Comparison of ENCODE assay signal across 8 cellular contexts in the genomic region with DNA sequence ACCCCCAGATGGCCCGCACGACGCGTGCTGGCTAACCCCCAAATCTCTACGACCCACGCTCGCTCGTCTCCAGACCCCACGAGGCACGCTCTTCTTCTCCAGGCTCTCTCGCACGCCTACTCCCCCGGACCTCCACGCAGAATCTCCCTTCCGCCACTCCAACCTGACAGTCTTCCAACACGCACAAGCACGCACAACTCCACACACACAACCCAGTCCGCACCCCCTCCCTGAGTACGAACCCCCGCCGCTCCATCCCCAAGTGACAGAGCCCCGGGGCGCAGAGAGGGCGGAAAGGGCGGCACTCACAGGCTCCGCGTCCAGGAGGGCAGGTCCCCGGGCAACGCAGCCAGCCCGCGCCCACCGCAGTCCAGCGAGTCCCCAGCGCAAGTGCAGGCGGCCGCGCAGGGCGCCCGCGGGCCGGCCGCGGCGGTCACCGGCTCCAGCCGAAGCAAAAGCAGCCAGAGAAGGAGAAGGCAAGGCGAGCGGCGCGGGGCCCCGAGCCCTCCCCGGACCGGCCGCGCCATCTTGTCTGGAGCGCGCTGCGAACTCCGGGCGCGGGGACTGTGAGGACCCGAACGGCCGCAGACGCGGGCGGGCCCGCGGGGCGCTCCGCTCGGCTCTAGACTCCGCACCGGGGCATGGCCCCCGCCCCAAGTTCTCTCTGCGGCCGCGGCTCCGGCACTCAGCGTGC. TPM values are rescaled to one million over a fixed set of nuclear protein-coding genes. Genes with fewer than 3 reads are reported as not detected.
DNase-seq lines count a peak whose midpoint lies in the region; ATAC-seq, FAIRE-seq and TF ChIP-seq lines count a peak whose summit lies in the region.

No MANE protein-coding gene starts in this region.

- no peak for FAIRE-seq in frontal cortex (lab: Jason Lieb, UNC)

- peaks cover 34% of the 10 kb centered on the region for H3K4me1 Mint-ChIP-seq in activated T-helper 17 cell treated with anti-CD3 and anti-CD28 coated beads, Interleukin-2, amount 50 U/mL, for 72 hours
- H3K4me1 Mint-ChIP-seq in osteocyte (ENCODE audit: unreplicated experiment), result peaks cover 66% of the 10 kb centered on the region

- H3K9me3 Mint-ChIP-seq in activated T-helper 17 cell treated with anti-CD3 and anti-CD28 coated beads, Interleukin-2, amount 50 U/mL, for 72 hours, result no peaks in the 10 kb centered on the region
- H3K9me3 Mint-ChIP-seq in osteocyte (ENCODE audit: unreplicated experiment), result no peaks in the 10 kb centered on the region

- H3K4me1 ChIP-seq in HUES64 (ENCODE audit: insufficient read depth, low read length), result peaks cover 60% of the 10 kb centered on the region

- under 1% methylated on average over 80 of the region's 80 CpGs for WGBS in HUES64

- no peaks in the 10 kb centered on the region for H3K36me3 ChIP-seq in HUES64 (ENCODE audit: insufficient read depth, low read length)

- no peaks in the 10 kb centered on the region; the same call in 1 of the 2 replicates for H3K27me3 ChIP-seq in HUES64 (ENCODE audit: insufficient read depth, low read length)

- peak overlapping the region; percentile 78; the same call in 1 of the 2 replicates for H3K27ac ChIP-seq in HUES64 (ENCODE audit: low read depth, low read length)

- DNase-seq in D341Med (ENCODE audit: low spot score), result peak; percentile 75
- peak; percentile 37 to 64 for DNase-seq in frontal cortex (ENCODE audit: low spot score in 2 of 2)
- DNase-seq in osteocyte (ENCODE audit: extremely low spot score, unreplicated experiment), result no peak
- DNase-seq in SHP77 (lab: John Stamatoyannopoulos, UW), result no peak

- no peaks in the 10 kb centered on the region for H3K9me3 ChIP-seq in HUES64 (ENCODE audit: insufficient read depth, low read depth, low read length)

- ATAC-seq in GM21447 (IDR thresholded peaks at IDR 0.05; ENCODE audit: unreplicated experiment) (peak; percentile 17), GM18870 (IDR thresholded peaks at IDR 0.05; ENCODE audit: unreplicated experiment) (no peak)
- ATAC-seq in activated T-helper 17 cell treated with anti-CD3 and anti-CD28 coated beads, Interleukin-2, amount 50 U/mL, for 72 hours (replicated peaks), result peak; percentile 7

- H3K4me3 ChIP-seq in HUES64 (ENCODE audit: low read length), result peak overlapping the region; percentile 95

- H3K27me3 Mint-ChIP-seq in activated T-helper 17 cell treated with anti-CD3 and anti-CD28 coated beads, Interleukin-2, amount 50 U/mL, for 72 hours, result no peaks in the 10 kb centered on the region
- H3K27me3 Mint-ChIP-seq in osteocyte (ENCODE audit: unreplicated experiment), result no peaks in the 10 kb centered on the region

- peaks cover 21% of the 10 kb centered on the region for H3K36me3 Mint-ChIP-seq in activated T-helper 17 cell treated with anti-CD3 and anti-CD28 coated beads, Interleukin-2, amount 50 U/mL, for 72 hours (ENCODE audit: low read depth)
- no peaks in the 10 kb centered on the region for H3K36me3 Mint-ChIP-seq in osteocyte (ENCODE audit: unreplicated experiment)

- TF ChIP-seq CTCF in osteocyte (IDR thresholded peaks at IDR 0.05), result no peak

- H3K4me3 Mint-ChIP-seq in activated T-helper 17 cell treated with anti-CD3 and anti-CD28 coated beads, Interleukin-2, amount 50 U/mL, for 72 hours, result peak overlapping the region; percentile 87
- peak overlapping the region; percentile 94 for H3K4me3 Mint-ChIP-seq in osteocyte (ENCODE audit: unreplicated experiment)

- peak overlapping the region; percentile 89 for H3K27ac Mint-ChIP-seq in activated T-helper 17 cell treated with anti-CD3 and anti-CD28 coated beads, Interleukin-2, amount 50 U/mL, for 72 hours
- peak overlapping the region; percentile 32 for H3K27ac Mint-ChIP-seq in osteocyte (ENCODE audit: unreplicated experiment)

- H3K9ac ChIP-seq in HUES64 (ENCODE audit: low read depth, low read length), result peak overlapping the region; percentile 94

RNA-seq across cellular contexts. Expression of gene LRIG1, which starts 0.8 kb away (rescaled TPM):
- polyA plus RNA-seq in HUES64 (2013, experiment 1 of 2), result 54.1 TPM
- polyA plus RNA-seq in HUES64 (2013, experiment 2 of 2), result 69.7 TPM
- 10 to 100 TPM; 43.3 to 54.1 TPM for total RNA-seq in activated T-helper 17 cell treated with anti-CD3 and anti-CD28 coated beads, Interleukin-2, amount 50 U/mL, for 72 hours
- 51.8 TPM for total RNA-seq in frontal cortex
- 60.8 and 64.2 TPM in 2 replicates for total RNA-seq in osteocyte

Comparison
In these comparisons a context has a peak if more than half of its experiments do, and no peak if none do; other contexts are left out.
1. DNase-seq: peak in D341Med (single experiment) and frontal cortex (2 of 2); none in osteocyte (single experiment) and SHP77 (0 of 2).